Comparison of ENCODE assay signal across 8 cellular contexts in the genomic region with DNA sequence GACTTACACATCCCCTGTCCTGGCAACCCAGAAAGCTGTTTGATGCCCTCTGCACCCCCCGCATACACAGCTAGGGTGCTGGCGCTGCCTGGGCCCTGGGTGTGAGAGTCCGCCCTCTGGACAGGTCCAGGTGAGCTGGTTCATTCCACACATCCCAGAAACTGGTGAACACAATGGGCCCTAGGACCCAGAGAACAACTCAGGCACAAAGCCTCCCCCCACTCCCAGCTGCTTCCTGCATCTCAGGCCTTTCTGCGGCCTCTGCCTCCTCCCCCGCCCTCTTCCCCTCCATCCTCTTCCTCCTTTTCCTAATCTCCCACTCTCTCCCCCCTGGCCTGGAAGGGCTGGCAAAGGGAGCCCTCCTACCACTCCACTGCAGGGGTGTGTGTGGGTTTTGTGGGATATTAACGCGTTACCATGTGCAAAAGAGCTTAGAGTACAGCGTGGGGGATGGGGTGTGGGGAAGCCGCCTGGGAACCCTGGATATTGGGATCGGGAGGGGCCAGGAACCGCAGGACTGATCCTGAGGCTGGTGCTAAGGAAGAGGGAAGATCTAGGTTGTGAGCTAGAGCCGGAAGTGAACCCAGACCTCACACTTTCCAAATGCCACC. TPM values are rescaled to one million over a fixed set of nuclear protein-coding genes. Genes with fewer than 3 reads are reported as not detected.
DNase-seq lines count a peak whose midpoint lies in the region; ATAC-seq and TF ChIP-seq lines count a peak whose summit lies in the region.

No MANE protein-coding gene starts in this region.

- POLR2A ChIA-PET in CD8-positive, alpha-beta memory T cell (lab: Charles Lee) = interaction anchor here (0.6 to 1.7 kb wide), 8 partner anchors 9 to 805 kb away, joined by 3 to 6 read pairs (median 4); a partner anchor contains a TSS

- DNase-seq in CD8-positive, alpha-beta memory T cell = peak in 3 of 5 donors; percentile 59 to 75 (median 61)
- peak; percentile 96 for DNase-seq in H4 (ENCODE audit: low spot score)
- peak; percentile 66 for DNase-seq in NCI-H2029 treated with DMSO at 0.1 percent for 48 hours (lab: John Stamatoyannopoulos, UW)
- peak; percentile 68 for DNase-seq in T1000 (lab: John Stamatoyannopoulos, UW)
- no peak for DNase-seq in coronary artery (ENCODE audit: low spot score)
- DNase-seq in kidney tubule cell (ENCODE audit: low spot score) = peak; percentile 91
- DNase-seq in spleen = peak; percentile 93

- H3K4me3 Mint-ChIP-seq in CD8-positive, alpha-beta memory T cell = peak overlapping the region; percentile 86 to 100 (median 90)

- intact Hi-C loops in spleen (cut with DNase I; ENCODE audit: low total_unique reads) = no loop called here

- no peaks in the 10 kb centered on the region for H3K36me3 ChIP-seq in CD8-positive, alpha-beta memory T cell (ENCODE audit: insufficient read depth, low read length)
- H3K36me3 ChIP-seq in spleen = no peaks in the 10 kb centered on the region

- TF ChIP-seq CTCF in coronary artery (IDR thresholded peaks at IDR 0.05) (no peak), spleen (IDR thresholded peaks at IDR 0.05 in 8 of 11, conservative IDR thresholded peaks at IDR 0.05 in 3 of 11) (peak in 3 of 11 experiments; percentile 12 to 33 (median 15))

- peaks cover 20 to 34% (median 27%) of the 10 kb centered on the region in 3 donors for H3K4me1 Mint-ChIP-seq in CD8-positive, alpha-beta memory T cell

- peaks cover 0 to 3% of the 10 kb centered on the region in 2 donors for H3K27me3 Mint-ChIP-seq in CD8-positive, alpha-beta memory T cell

- H3K27ac Mint-ChIP-seq in CD8-positive, alpha-beta memory T cell = peak overlapping the region; percentile 75 to 99 (median 93)

- ATAC-seq in HG02678 (IDR thresholded peaks at IDR 0.05; ENCODE audit: unreplicated experiment) = no peak

- H3K27me3 ChIP-seq in CD8-positive, alpha-beta memory T cell (ENCODE audit: insufficient read depth, low read length, poor library complexity, severe bottlenecking) = no peaks in the 10 kb centered on the region
- no peaks in the 10 kb centered on the region for H3K27me3 ChIP-seq in spleen (replicated peaks in 1 of 7)

- peak overlapping the region; percentile 80 for H3K4me3 ChIP-seq in CD8-positive, alpha-beta memory T cell (ENCODE audit: low read length)
- H3K4me3 ChIP-seq in coronary artery (peak overlapping the region; percentile 90), spleen (peak overlapping the region; percentile 83 to 98 (median 88))

- H3K9me3 Mint-ChIP-seq in CD8-positive, alpha-beta memory T cell = no peaks in the 10 kb centered on the region

- H3K4me1 ChIP-seq in CD8-positive, alpha-beta memory T cell (ENCODE audit: insufficient read depth, low read length) = peaks cover 46% of the 10 kb centered on the region
- peaks cover 45 to 80% (median 55%) of the 10 kb centered on the region in 6 donors for H3K4me1 ChIP-seq in spleen

- no peaks in the 10 kb centered on the region for H3K9me3 ChIP-seq in CD8-positive, alpha-beta memory T cell (ENCODE audit: low read length)
- no peaks in the 10 kb centered on the region for H3K9me3 ChIP-seq in spleen

- peak overlapping the region; percentile 40 for H3K27ac ChIP-seq in CD8-positive, alpha-beta memory T cell (ENCODE audit: low read depth, low read length)
- H3K27ac ChIP-seq in coronary artery (peak overlapping the region; percentile 94 to 95), spleen (peak overlapping the region; percentile 73 to 99 (median 97))

- 0 to 2% (median 1%) methylated on average over 10 to 12 of the region's 12 CpGs for WGBS in spleen, 5 donors

- CTCF ChIA-PET in CD8-positive, alpha-beta memory T cell (lab: Charles Lee) = interaction anchor here (0.7 to 6.1 kb wide), 13 partner anchors 9 to 202 kb away, joined by 3 to 56 read pairs (median 4); a partner anchor contains a TSS

- no peak for TF ChIP-seq POLR2A in spleen (IDR thresholded peaks at IDR 0.05)

- peaks cover 0 to 9% (median 0%) of the 10 kb centered on the region in 3 donors for H3K36me3 Mint-ChIP-seq in CD8-positive, alpha-beta memory T cell

RNA-seq across cellular contexts. Expression of a gene that starts 1.6 kb away (rescaled TPM):
- total RNA-seq in CD8-positive, alpha-beta memory T cell = 10 to 100 TPM; 86.9 to 89.0 TPM
- polyA plus RNA-seq in CD8-positive, alpha-beta memory T cell = 1.7 TPM
- 16.3 and 18.5 TPM in 2 replicates for total RNA-seq in H4 (2014; rRNA removed; shearing (Covaris generic))
- 100 to 1,000 TPM in 4 of 7 donors, 10 to 100 TPM in 3; 54.1 to 136 (median 112) TPM for total RNA-seq in spleen
- polyA plus RNA-seq in spleen = 100 to 1,000 TPM in 1 of 3 donors, 10 to 100 TPM in 2; 30.0 to 105 (median 40.9) TPM

RNA-seq across cellular contexts. Expression of a gene that starts 13.8 kb away (rescaled TPM):
- total RNA-seq in CD8-positive, alpha-beta memory T cell = under 1 TPM in 1 of 2 experiments, not detected in 1; 0.31 TPM
- polyA plus RNA-seq in CD8-positive, alpha-beta memory T cell = not detected
- 0.45 TPM in 1 of 2 replicates, not detected in the other for total RNA-seq in H4 (2014; rRNA removed; shearing (Covaris generic))
- total RNA-seq in spleen = 1 to 10 TPM in 6 of 7 donors, not detected in 1; 1.2 to 4.7 (median 2.7) TPM
- polyA plus RNA-seq in spleen = 1 to 10 TPM; 3.7 to 5.9 (median 5.7) TPM

RNA-seq across cellular contexts. Expression of a gene that starts 22.1 kb away (rescaled TPM):
- 1 to 10 TPM in 1 of 2 experiments, under 1 TPM in 1; 0.92 to 1.3 TPM for total RNA-seq in CD8-positive, alpha-beta memory T cell
- not detected for polyA plus RNA-seq in CD8-positive, alpha-beta memory T cell
- total RNA-seq in H4 (2014; rRNA removed; shearing (Covaris generic)) = 0.70 and 1.2 TPM in 2 replicates
- 1 to 10 TPM; 1.2 to 7.5 (median 4.1) TPM for total RNA-seq in spleen
- 1 to 10 TPM; 1.1 to 1.9 (median 1.1) TPM for polyA plus RNA-seq in spleen

RNA-seq across cellular contexts. Expression of a gene that starts 49.4 kb away (rescaled TPM):
- total RNA-seq in CD8-positive, alpha-beta memory T cell = under 1 TPM; 0.39 to 0.42 TPM
- not detected for polyA plus RNA-seq in CD8-positive, alpha-beta memory T cell
- 11.1 and 25.7 TPM in 2 replicates for total RNA-seq in H4 (2014; rRNA removed; shearing (Covaris generic))
- total RNA-seq in spleen = 100 to 1,000 TPM in 2 of 7 donors, 10 to 100 TPM in 4, 1 to 10 TPM in 1; 7.4 to 458 (median 65.4) TPM
- polyA plus RNA-seq in spleen = 10 to 100 TPM in 2 of 3 donors, 1 to 10 TPM in 1; 7.1 to 24.0 (median 11.3) TPM

RNA-seq across cellular contexts. Expression of a gene that starts 56.9 kb away (rescaled TPM):
- total RNA-seq in CD8-positive, alpha-beta memory T cell = 10 to 100 TPM; 19.5 to 22.4 TPM
- polyA plus RNA-seq in CD8-positive, alpha-beta memory T cell = 41.2 TPM
- total RNA-seq in H4 (2014; rRNA removed; shearing (Covaris generic)) = 37.6 and 41.2 TPM in 2 replicates
- 10 to 100 TPM; 22.9 to 41.5 (median 26.1) TPM for total RNA-seq in spleen
- 10 to 100 TPM in 1 of 3 donors, 1 to 10 TPM in 2; 8.7 to 16.9 (median 9.5) TPM for polyA plus RNA-seq in spleen

Comparison
In these comparisons a context has a peak if more than half of its experiments do, and no peak if none do; other contexts are left out.
1. H3K27ac ChIP-seq: peak in every context shown above with its lines; median percentile 97 in spleen; 94 in coronary artery; 40 in CD8-positive, alpha-beta memory T cell.